8 cellular contexts compared by ENCODE assay signal in the genomic region with DNA sequence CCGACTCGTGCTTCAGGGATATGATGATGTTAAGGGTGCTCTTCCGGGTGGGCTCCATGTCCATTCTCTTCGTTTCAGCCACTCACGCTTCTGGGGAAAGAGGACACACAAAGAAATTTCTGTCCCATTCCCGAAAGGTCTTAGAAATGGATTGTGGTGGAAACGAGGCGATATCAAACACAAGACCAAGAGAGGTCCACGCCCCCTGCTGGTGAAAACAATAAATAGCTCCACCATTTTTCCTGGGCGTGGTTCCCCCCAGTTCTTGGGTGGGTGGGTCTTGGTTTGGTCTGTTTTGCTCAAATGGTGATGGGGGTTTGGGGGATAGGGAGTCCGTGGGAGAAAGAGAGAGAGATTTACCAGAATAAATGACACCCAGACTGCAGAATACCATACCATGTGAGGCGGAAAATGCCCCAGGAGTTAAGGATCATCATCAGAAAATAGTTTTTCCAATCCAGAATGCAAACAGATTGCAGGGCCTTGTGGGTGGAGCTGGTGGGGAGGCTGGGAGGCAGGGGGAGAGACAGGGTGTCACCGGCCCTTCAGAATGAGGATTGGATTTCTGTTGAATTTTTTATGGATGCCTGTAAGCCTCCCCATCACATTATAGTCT. TPM values are rescaled to one million over a fixed set of nuclear protein-coding genes. Genes with fewer than 3 reads are reported as not detected.
DNase-seq lines count a peak whose midpoint lies in the region; ATAC-seq, FAIRE-seq and TF ChIP-seq lines count a peak whose summit lies in the region.

No MANE protein-coding gene starts in this region.

- no peaks in the 10 kb centered on the region for H3K27me3 ChIP-seq in pancreas
- no peaks in the 10 kb centered on the region for H3K27me3 ChIP-seq in MG63

- TF ChIP-seq CTCF in choroid plexus epithelial cell (conservative IDR thresholded peaks at IDR 0.05; ENCODE audit: low read depth, low read length) (peak; percentile 17), pancreas (IDR thresholded peaks at IDR 0.05) (peak; percentile 18 to 48 (median 36))

- ATAC-seq in pancreas (peak in 1 of 4 donors; percentile 42), HG02884 (IDR thresholded peaks at IDR 0.05; ENCODE audit: unreplicated experiment) (no peak)

- WGBS in pancreas, 2 donors, result 34 to 36% methylated on average over 13 of the region's 13 CpGs

- no peak overlapping the region for H3K27ac ChIP-seq in pancreas

- peak; percentile 30 for DNase-seq in stimulated activated CD4-positive, alpha-beta T cell treated with anti-CD3 and anti-CD28 coated beads, Interleukin-15, amount 100 ng/mL, for 24 hours
- DNase-seq in stimulated activated CD4-positive, alpha-beta T cell treated with anti-CD3 and anti-CD28 coated beads, Interleukin-4, amount 100 ng/mL, for 4 hours, result no peak
- DNase-seq in NCI-H1105 (lab: John Stamatoyannopoulos, UW), result peak; percentile 38
- peak; percentile 1 for DNase-seq in choroid plexus epithelial cell (ENCODE audit: low read depth)
- DNase-seq in pancreas, result peak in 1 of 6 donors; percentile 15
- no peak for DNase-seq in MG63
- no peak for DNase-seq in SKM-1 (lab: John Stamatoyannopoulos, UW; ENCODE audit: unreplicated experiment)

- no peak overlapping the region for H3K4me3 ChIP-seq in choroid plexus epithelial cell (ENCODE audit: low read depth, low read length)
- no peak overlapping the region for H3K4me3 ChIP-seq in pancreas
- no peak overlapping the region for H3K4me3 ChIP-seq in MG63

- no peak for FAIRE-seq in pancreas (lab: Jason Lieb, UNC)

- no peaks in the 10 kb centered on the region for H3K4me1 ChIP-seq in pancreas

- H3K36me3 ChIP-seq in pancreas (no peaks in the 10 kb centered on the region), MG63 (no peaks in the 10 kb centered on the region)

- H3K9me3 ChIP-seq in pancreas, result no peaks in the 10 kb centered on the region
- no peaks in the 10 kb centered on the region for H3K9me3 ChIP-seq in MG63

- intact Hi-C loops in pancreas (cut with DNase I), result no loop called here

RNA-seq across cellular contexts. Expression of a gene that starts 55.6 kb away (rescaled TPM):
- total RNA-seq in pancreas, result not detected
- polyA plus RNA-seq in pancreas, result under 1 TPM in 1 of 2 donors, not detected in 1; 0.02 TPM
- not detected in 2 replicates for total RNA-seq in MG63 (2014; rRNA removed; shearing (Covaris generic); ENCODE audit: low replicate concordance)

Comparison
In these comparisons a context has a peak if more than half of its experiments do, and no peak if none do; other contexts are left out.
1. DNase-seq: peak in stimulated activated CD4-positive, alpha-beta T cell treated with anti-CD3 and anti-CD28 coated beads, Interleukin-15, amount 100 ng/mL, for 24 hours (single experiment), NCI-H1105 (single experiment) and choroid plexus epithelial cell (single experiment); none in stimulated activated CD4-positive, alpha-beta T cell treated with anti-CD3 and anti-CD28 coated beads, Interleukin-4, amount 100 ng/mL, for 4 hours (0 of 2), MG63 (single experiment) and SKM-1 (single experiment).